In genomic region chr10:119893845-119894427, GRCh38 we compare ENCODE assay signal across 1 cellular context.
TF ChIP-seq lines count a peak whose summit lies in the region.

No MANE protein-coding gene starts in this region.

TF ChIP-seq in endothelial cell of umbilical vein, 7 proteins besides CTCF, POLR2A, EP300 and RAD21 (continued from another document):
- TF ChIP-seq MAX (IDR thresholded peaks at IDR 0.05; ENCODE audit: insufficient read depth, insufficient read length): no peak
